1 cellular context compared by ENCODE assay signal in genomic region chr19:32627714-32628253, GRCh38.
TF ChIP-seq lines count a peak whose summit lies in the region.

No MANE protein-coding gene starts in this region.

TF ChIP-seq in HepG2, 621 proteins besides CTCF, POLR2A, EP300 and RAD21:
- TF ChIP-seq ZNF441 (CRISPR knock-in tag; IDR thresholded peaks at IDR 0.05; ENCODE audit: borderline replicate concordance) (no peak), CERS6 (CRISPR knock-in tag; IDR thresholded peaks at IDR 0.05) (no peak), SP5 (CRISPR knock-in tag; IDR thresholded peaks at IDR 0.05; ENCODE audit: borderline replicate concordance, low read depth) (no peak), ZNF720 (CRISPR knock-in tag; IDR thresholded peaks at IDR 0.05) (no peak), FOSL1 (CRISPR knock-in tag; IDR thresholded peaks at IDR 0.05; ENCODE audit: borderline replicate concordance) (no peak), ZSCAN25 (CRISPR knock-in tag; IDR thresholded peaks at IDR 0.05) (no peak), ZNF672 (CRISPR knock-in tag; IDR thresholded peaks at IDR 0.05) (no peak), TFE3 (CRISPR knock-in tag; IDR thresholded peaks at IDR 0.05) (no peak)
